ENCODE assay signal across 12 cellular contexts in genomic region chr18:55252946-55253345, GRCh38.
DNase-seq lines count a peak whose midpoint lies in the region; ATAC-seq and TF ChIP-seq lines count a peak whose summit lies in the region.
"Had no signal": no experiment of that assay in that cellular context is flagged by ENCODE, and none has a peak within 500 bp of the region (broad histone marks: within the 10 kb centered on the region; RNA-seq: fewer than 3 reads in every experiment).

No MANE protein-coding gene starts in this region.

- DNase-seq in HFFc6 (no peak), gastrocnemius medialis (no peak), COLO829 (ENCODE audit: low spot score) (no peak), superior temporal gyrus (ENCODE audit: extremely low spot score) (no peak), activated T-cell treated with anti-CD3 and anti-CD28 coated beads for 4 hours (no peak), DMS153 treated with DMSO at 0.1 percent for 48 hours (lab: John Stamatoyannopoulos, UW; ENCODE audit: unreplicated experiment) (no peak)
- DNase-seq: DMS 273 treated with DMSO at 0.1 percent for 48 hours, KBM-7, NCI-H69 had no signal

- H3K36me3 ChIP-seq in gastrocnemius medialis, result peaks cover 0 to 29% of the 10 kb centered on the region in 2 donors

- peak overlapping the region in 3 of 4 donors; percentile 5 to 29 (median 19) for H3K4me3 ChIP-seq in gastrocnemius medialis

- peaks cover 4% of the 10 kb centered on the region; the same call in 1 of the 2 replicates for H3K9me3 Mint-ChIP-seq in HFFc6
- H3K9me3 Mint-ChIP-seq: activated naive CD4-positive, alpha-beta T cell treated with anti-CD3 and anti-CD28 coated beads, Interleukin-2, amount 50 U/mL, for 24 hours had no signal

- ATAC-seq in GM19025 (IDR thresholded peaks at IDR 0.05; ENCODE audit: low read depth, unreplicated experiment) (peak; percentile 48), HG03521 (IDR thresholded peaks at IDR 0.05; ENCODE audit: unreplicated experiment) (peak; percentile 30), gastrocnemius medialis (no peak)

- no peaks in the 10 kb centered on the region for H3K9me3 ChIP-seq in gastrocnemius medialis

- H3K4me3 Mint-ChIP-seq in HFFc6, result peak overlapping the region; percentile 74
- H3K4me3 Mint-ChIP-seq: activated naive CD4-positive, alpha-beta T cell treated with anti-CD3 and anti-CD28 coated beads, Interleukin-2, amount 50 U/mL, for 24 hours had no signal

- no peak for TF ChIP-seq POLR2A in gastrocnemius medialis (IDR thresholded peaks at IDR 0.05)

- no peaks in the 10 kb centered on the region for H3K27me3 ChIP-seq in gastrocnemius medialis

- intact Hi-C loops in gastrocnemius medialis (cut with DNase I; ENCODE audit: low total_unique reads), result loop anchor here (5.0 kb wide), 1 partner anchor 69 kb away; no protein-coding TSS in a partner anchor

- in situ Hi-C loops in gastrocnemius medialis (cut with MboI; ENCODE audit: low sequenced_read_pairs in 4 of 4), result no loop called here

- H3K4me1 ChIP-seq in gastrocnemius medialis, result peaks cover 33 to 38% of the 10 kb centered on the region in 2 donors

- H3K36me3 Mint-ChIP-seq in HFFc6 (ENCODE audit: low read depth), result peaks cover 28% of the 10 kb centered on the region
- H3K36me3 Mint-ChIP-seq: activated naive CD4-positive, alpha-beta T cell treated with anti-CD3 and anti-CD28 coated beads, Interleukin-2, amount 50 U/mL, for 24 hours had no signal

- peaks cover 84% of the 10 kb centered on the region for H3K4me1 Mint-ChIP-seq in HFFc6 (ENCODE audit: low read depth)
- H3K4me1 Mint-ChIP-seq: activated naive CD4-positive, alpha-beta T cell treated with anti-CD3 and anti-CD28 coated beads, Interleukin-2, amount 50 U/mL, for 24 hours had no signal

- peak overlapping the region; percentile 48 to 72 (median 67) for H3K27ac ChIP-seq in gastrocnemius medialis

- H3K27me3 Mint-ChIP-seq in HFFc6 (ENCODE audit: insufficient read depth), result no peaks in the 10 kb centered on the region
- H3K27me3 Mint-ChIP-seq: activated naive CD4-positive, alpha-beta T cell treated with anti-CD3 and anti-CD28 coated beads, Interleukin-2, amount 50 U/mL, for 24 hours had no signal

- H3K27ac Mint-ChIP-seq in HFFc6, result peak overlapping the region; percentile 80
- H3K27ac Mint-ChIP-seq: activated naive CD4-positive, alpha-beta T cell treated with anti-CD3 and anti-CD28 coated beads, Interleukin-2, amount 50 U/mL, for 24 hours had no signal

- no peak for TF ChIP-seq CTCF in HFFc6 (IDR thresholded peaks at IDR 0.05)
- no peak for TF ChIP-seq CTCF in gastrocnemius medialis (IDR thresholded peaks at IDR 0.05 in 4 of 5, conservative IDR thresholded peaks at IDR 0.05 in 1 of 5)

Comparison
In these comparisons a context has a peak if more than half of its experiments do, and no peak if none do; other contexts are left out.
1. ATAC-seq: peak in GM19025 (single experiment) and HG03521 (single experiment); none in gastrocnemius medialis (0 of 2).